In genomic region chr4:113263274-113263673, GRCh38 we compare ENCODE assay signal across 37 cellular contexts.
"Had no signal": no experiment of that assay in that cellular context is flagged by ENCODE, and none has a peak within 500 bp of the region (broad histone marks: within the 10 kb centered on the region; RNA-seq: fewer than 3 reads in every experiment).

No MANE protein-coding gene starts in this region.

- H3K9me3 Mint-ChIP-seq: activated B cell treated with CpG ODN at 0.5 μM for 24 hours; activated CD4-positive, alpha-beta T cell treated with anti-CD3 and anti-CD28 coated beads, Interleukin-2, amount 10 ng/mL, durations not matched to agents 24 days and 14 days; activated CD8-positive, alpha-beta T cell treated with anti-CD3 and anti-CD28 coated beads for 36 hours; activated naive CD4-positive, alpha-beta T cell treated with anti-CD3 and anti-CD28 coated beads, Interleukin-2, amount 50 U/mL, for 72 hours; activated T-cell treated with anti-CD3 and anti-CD28 coated beads, Interleukin-2, amount 50 U/mL, for 4 hours; activated T-cell treated with anti-CD3 and anti-CD28 coated beads, Interleukin-2, amount 50 U/mL, for 72 hours; activated T-helper 1 cell treated with anti-CD3 and anti-CD28 coated beads, Interleukin-12 subunit alpha, Interleukin-12 subunit beta, Interleukin-2, Interleukin-4 antibody, amounts not matched to agents 30 ng/mL and 10 ng/mL and 1 ng/mL, durations not matched to agents 14 hours and 24 hours and 36 hours; activated T-helper 17 cell treated with anti-CD3 and anti-CD28 coated beads, Interleukin-2, amount 50 U/mL, for 72 hours; T-helper 1 cell treated with Interleukin-12 subunit alpha and Interleukin-12 subunit beta and Interleukin-4 antibody, amounts not matched to agents 30 μg/mL and 1 μg/mL, for 36 hours; T-helper 2 cell treated with Interferon-gamma antibody and Interleukin-4, amounts not matched to agents 5 μg/mL and 100 μg/mL, for 36 hours had no signal

- FAIRE-seq: astrocyte, TTC549 had no signal

- H3K36me3 ChIP-seq: adrenal gland, brain microvascular endothelial cell, breast epithelium had no signal

- H3K27ac Mint-ChIP-seq: activated B cell treated with CpG ODN at 0.5 μM for 24 hours; activated CD4-positive, alpha-beta memory T cell treated with anti-CD3 and anti-CD28 coated beads for 36 hours; activated CD4-positive, alpha-beta T cell treated with anti-CD3 and anti-CD28 coated beads, Interleukin-2, amount 10 ng/mL, durations not matched to agents 24 days and 14 days; activated CD8-positive, alpha-beta T cell treated with anti-CD3 and anti-CD28 coated beads for 36 hours; activated naive CD4-positive, alpha-beta T cell treated with anti-CD3 and anti-CD28 coated beads for 36 hours; activated naive CD4-positive, alpha-beta T cell treated with anti-CD3 and anti-CD28 coated beads, Interleukin-2, amount 50 U/mL, for 72 hours; activated naive CD8-positive, alpha-beta T cell treated with anti-CD3 and anti-CD28 coated beads for 36 hours; activated T-cell treated with anti-CD3 and anti-CD28 coated beads, Interleukin-2, amount 50 U/mL, for 72 hours; activated T-helper 1 cell treated with anti-CD3 and anti-CD28 coated beads, Interleukin-12 subunit alpha, Interleukin-12 subunit beta, Interleukin-2, Interleukin-4 antibody, amounts not matched to agents 30 ng/mL and 10 ng/mL and 1 ng/mL, durations not matched to agents 14 hours and 24 hours and 36 hours; activated T-helper 17 cell treated with anti-CD3 and anti-CD28 coated beads, Interleukin-2, amount 50 U/mL, for 72 hours; T-helper 1 cell treated with Interleukin-12 subunit alpha and Interleukin-12 subunit beta and Interleukin-4 antibody, amounts not matched to agents 30 μg/mL and 1 μg/mL, for 36 hours; T-helper 2 cell treated with Interferon-gamma antibody and Interleukin-4, amounts not matched to agents 5 μg/mL and 100 μg/mL, for 36 hours had no signal

- H3K4me3 Mint-ChIP-seq: activated B cell treated with CpG ODN at 0.5 μM for 24 hours; activated CD4-positive, alpha-beta memory T cell treated with anti-CD3 and anti-CD28 coated beads for 36 hours; activated CD4-positive, alpha-beta T cell treated with anti-CD3 and anti-CD28 coated beads, Interleukin-2, amount 10 ng/mL, durations not matched to agents 24 days and 14 days; activated CD8-positive, alpha-beta T cell treated with anti-CD3 and anti-CD28 coated beads for 36 hours; activated naive CD4-positive, alpha-beta T cell treated with anti-CD3 and anti-CD28 coated beads for 36 hours; activated naive CD8-positive, alpha-beta T cell treated with anti-CD3 and anti-CD28 coated beads for 36 hours; activated T-cell treated with anti-CD3 and anti-CD28 coated beads, Interleukin-2, amount 50 U/mL, for 4 hours; activated T-cell treated with anti-CD3 and anti-CD28 coated beads, Interleukin-2, amount 50 U/mL, for 72 hours; activated T-helper 1 cell treated with anti-CD3 and anti-CD28 coated beads, Interleukin-12 subunit alpha, Interleukin-12 subunit beta, Interleukin-2, Interleukin-4 antibody, amounts not matched to agents 30 ng/mL and 10 ng/mL and 1 ng/mL, durations not matched to agents 14 hours and 24 hours and 36 hours; activated T-helper 17 cell treated with anti-CD3 and anti-CD28 coated beads, Interleukin-2, amount 50 U/mL, for 72 hours; T-helper 1 cell treated with Interleukin-12 subunit alpha and Interleukin-12 subunit beta and Interleukin-4 antibody, amounts not matched to agents 30 μg/mL and 1 μg/mL, for 36 hours; T-helper 2 cell treated with Interferon-gamma antibody and Interleukin-4, amounts not matched to agents 5 μg/mL and 100 μg/mL, for 36 hours had no signal

- H3K4me3 ChIP-seq: adrenal gland, body of pancreas, breast epithelium had no signal

- H3K27ac ChIP-seq: adrenal gland, body of pancreas, brain microvascular endothelial cell, breast epithelium, VCaP had no signal

- H3K27me3 Mint-ChIP-seq: activated B cell treated with CpG ODN at 0.5 μM for 24 hours; activated CD4-positive, alpha-beta memory T cell treated with anti-CD3 and anti-CD28 coated beads for 36 hours had no signal

- DNase-seq: activated B cell treated with CpG ODN at 0.5 μM for 24 hours; activated CD4-positive, alpha-beta memory T cell treated with anti-CD3 and anti-CD28 coated beads for 36 hours; activated CD4-positive, alpha-beta T cell treated with anti-CD3 and anti-CD28 coated beads for 4 hours; activated CD4-positive, alpha-beta T cell treated with anti-CD3 and anti-CD28 coated beads, Interleukin-2, amount 10 ng/mL, durations not matched to agents 24 days and 14 days; activated CD4-positive, alpha-beta T cell treated with anti-CD3 and anti-CD28 coated beads, Interleukin-2, amount 50 U/mL, for 1 hour; activated CD4-positive, alpha-beta T cell treated with anti-CD3 and anti-CD28 coated beads, Interleukin-2, amount 50 U/mL, for 4 hours; activated CD4-positive, CD25-positive, alpha-beta regulatory T cell treated with anti-CD3 and anti-CD28 coated beads, Interleukin-2, amount 50 U/mL, for 72 hours; activated CD8-positive, alpha-beta memory T cell treated with anti-CD3 and anti-CD28 coated beads, Interleukin-2, amount 50 U/mL, for 4 hours; activated CD8-positive, alpha-beta T cell treated with anti-CD3 and anti-CD28 coated beads for 36 hours; activated effector memory CD4-positive, alpha-beta T cell treated with anti-CD3 and anti-CD28 coated beads, Interleukin-2, amount 50 U/mL, for 16 hours; activated gamma-delta T cell treated with Interleukin-2 at 50 U/mL for 16 hours; activated naive CD4-positive, alpha-beta T cell; activated naive CD4-positive, alpha-beta T cell treated with anti-CD3 and anti-CD28 coated beads for 36 hours; activated naive CD4-positive, alpha-beta T cell treated with anti-CD3 and anti-CD28 coated beads, Interleukin-2, amount 50 U/mL, for 16 hours; activated naive CD8-positive, alpha-beta T cell treated with anti-CD3 and anti-CD28 coated beads for 36 hours; activated T-cell treated with anti-CD3 and anti-CD28 coated beads for 4 hours; activated T-cell treated with anti-CD3 and anti-CD28 coated beads, Interleukin-2, amount 50 U/mL, for 1 hour; activated T-cell treated with anti-CD3 and anti-CD28 coated beads, Interleukin-2, amount 50 U/mL, for 4 hours; activated T-cell treated with anti-CD3 and anti-CD28 coated beads, Interleukin-2, amount 50 U/mL, for 72 hours; adrenal gland; amniotic stem cell; aorta; body of pancreas; brain microvascular endothelial cell; central memory CD4-positive, alpha-beta T cell; T-helper 1 cell; T-helper 2 cell; T-helper 9 cell had no signal

- H3K27me3 ChIP-seq: adrenal gland, body of pancreas, brain microvascular endothelial cell, breast epithelium had no signal

- ATAC-seq: activated CD8-positive, alpha-beta T cell treated with anti-CD3 and anti-CD28 coated beads for 36 hours; activated naive CD4-positive, alpha-beta T cell treated with anti-CD3 and anti-CD28 coated beads, Interleukin-2, amount 50 U/mL, for 72 hours; activated T-cell treated with anti-CD3 and anti-CD28 coated beads, Interleukin-2, amount 50 U/mL, for 4 hours; activated T-cell treated with anti-CD3 and anti-CD28 coated beads, Interleukin-2, amount 50 U/mL, for 72 hours; activated T-helper 17 cell treated with anti-CD3 and anti-CD28 coated beads, Interleukin-2, amount 50 U/mL, for 72 hours; body of pancreas had no signal

- H3K36me3 Mint-ChIP-seq: activated CD4-positive, alpha-beta memory T cell treated with anti-CD3 and anti-CD28 coated beads for 36 hours; activated naive CD4-positive, alpha-beta T cell treated with anti-CD3 and anti-CD28 coated beads, Interleukin-2, amount 50 U/mL, for 72 hours; activated naive CD8-positive, alpha-beta T cell treated with anti-CD3 and anti-CD28 coated beads for 36 hours had no signal

- H3K9me3 ChIP-seq: adrenal gland, body of pancreas had no signal

- H3K4me1 ChIP-seq: adrenal gland, body of pancreas, breast epithelium had no signal

- H3K4me1 Mint-ChIP-seq: activated B cell treated with CpG ODN at 0.5 μM for 24 hours; activated CD4-positive, alpha-beta T cell treated with anti-CD3 and anti-CD28 coated beads, Interleukin-2, amount 10 ng/mL, durations not matched to agents 24 days and 14 days; activated naive CD8-positive, alpha-beta T cell treated with anti-CD3 and anti-CD28 coated beads for 36 hours; activated T-helper 17 cell treated with anti-CD3 and anti-CD28 coated beads, Interleukin-2, amount 50 U/mL, for 72 hours had no signal
